In the genomic region with DNA sequence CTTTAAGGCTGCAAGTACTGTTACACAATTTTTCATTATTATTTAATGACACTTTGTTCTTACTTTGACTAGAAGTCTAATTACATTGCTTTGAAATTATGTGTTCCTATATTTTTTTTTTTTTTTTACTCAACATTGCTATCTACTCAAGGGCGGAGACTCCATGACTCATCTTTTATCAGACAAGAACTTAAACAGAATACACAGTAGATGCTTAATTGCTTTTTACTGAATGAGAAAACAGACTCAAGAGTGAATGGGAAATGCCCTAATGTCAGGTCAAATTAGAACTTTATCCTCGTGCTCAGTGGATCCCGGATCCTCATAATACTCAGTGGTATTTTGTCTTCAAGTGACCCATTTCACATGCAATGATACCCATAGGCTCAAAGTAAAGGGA, we compare ENCODE assay signal across 22 cellular contexts.
"Had no signal": no experiment of that assay in that cellular context is flagged by ENCODE, and none has a peak within 500 bp of the region (broad histone marks: within the 10 kb centered on the region; RNA-seq: fewer than 3 reads in every experiment).

No MANE protein-coding gene starts in this region.

- H3K27ac ChIP-seq: left ventricle myocardium inferior, ovary, right atrium auricular region, right lobe of liver, tibial nerve, upper lobe of left lung, vagina had no signal

- ATAC-seq: mucosa of descending colon; naive thymus-derived CD4-positive, alpha-beta T cell; natural killer cell treated with Interleukin-12 subunit alpha and Interleukin-12 subunit beta and Interleukin-15 and Interleukin-18, amount 100 ng/mL, for 72 hours; right lobe of liver; stimulated activated memory B cell treated with anti-CD40 and anti-IgM and Interleukin-4, amounts not matched to agents 10 μg/mL and 1 μg/mL and 100 μg/mL, for 72 hours; stimulated activated naive CD8-positive, alpha-beta T cell treated with anti-CD3 and anti-CD28 coated beads, Interleukin-15, amount 100 ng/mL, for 72 hours had no signal

- H3K4me3 ChIP-seq: left ventricle myocardium inferior, lung, mucosa of descending colon, ovary, right atrium auricular region, right lobe of liver, smooth muscle cell, tibial nerve, upper lobe of left lung, vagina had no signal

- H3K4me2 ChIP-seq: smooth muscle cell had no signal

- H3K9me3 ChIP-seq: left ventricle myocardium inferior, mucosa of descending colon, ovary, right atrium auricular region, right lobe of liver, tibial nerve, upper lobe of left lung, vagina had no signal

- H3K27me3 ChIP-seq: ovary, right atrium auricular region, right lobe of liver, tibial nerve, upper lobe of left lung, vagina had no signal

- H3K36me3 ChIP-seq: left ventricle myocardium inferior, ovary, right atrium auricular region, right lobe of liver, tibial nerve, upper lobe of left lung, vagina had no signal

- H3K4me1 ChIP-seq: left ventricle myocardium inferior, right atrium auricular region, right lobe of liver, tibial nerve, upper lobe of left lung, vagina had no signal

- DNase-seq: islet precursor cell; left ventricle myocardium inferior; midbrain; mucosa of descending colon; naive thymus-derived CD4-positive, alpha-beta T cell; ovary; right lobe of liver; stimulated activated CD4-positive, alpha-beta T cell treated with anti-CD3 and anti-CD28 coated beads, Interleukin-1b, Interleukin-23, amount 100 ng/mL, for 48 hours; stimulated activated CD4-positive, alpha-beta T cell treated with anti-CD3 and anti-CD28 coated beads, Interleukin-2, amount 100 ng/mL, for 48 hours; stimulated activated CD4-positive, alpha-beta T cell treated with anti-CD3 and anti-CD28 coated beads, Interleukin-4, amount 100 ng/mL, for 4 hours; stimulated activated CD8-positive, alpha-beta memory T cell treated with anti-CD3 and anti-CD28 coated beads, Interleukin-4, amount 100 ng/mL, for 48 hours; stimulated activated naive CD4-positive, alpha-beta T cell treated with Interleukin-2 at 50 U/mL for 16 hours; stimulated activated naive CD8-positive, alpha-beta T cell treated with anti-CD3 and anti-CD28 coated beads, Interleukin-15, amount 100 ng/mL, for 72 hours; substantia nigra; upper lobe of left lung had no signal
